21 cellular contexts compared by ENCODE assay signal in the genomic region with DNA sequence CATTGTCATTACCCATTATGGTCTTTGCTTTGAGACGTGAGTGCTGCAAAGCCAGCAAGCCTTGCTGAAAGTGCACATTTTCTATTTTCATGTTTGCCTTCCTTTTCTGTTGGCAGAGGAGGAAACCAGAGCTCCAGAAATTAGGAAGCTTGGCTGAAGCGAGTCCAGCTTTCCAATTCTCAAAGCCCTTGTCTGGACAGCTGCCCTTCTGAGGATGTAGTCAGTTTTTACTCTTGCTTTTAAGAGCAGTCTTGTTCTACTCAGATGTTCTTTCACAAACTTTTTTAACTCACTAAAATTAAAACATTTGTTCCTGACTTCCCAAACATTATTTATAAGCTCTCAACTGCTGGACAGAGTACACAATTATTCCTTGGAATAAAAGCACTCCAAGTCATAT.
A peak's percentile ranks its signal among the peaks of the same experiment; 100 is the strongest.
DNase-seq lines count a peak whose midpoint lies in the region; ATAC-seq, FAIRE-seq and TF ChIP-seq lines count a peak whose summit lies in the region.
"Had no signal": no experiment of that assay in that cellular context is flagged by ENCODE, and none has a peak within 500 bp of the region (broad histone marks: within the 10 kb centered on the region; RNA-seq: fewer than 3 reads in every experiment).

No MANE protein-coding gene starts in this region.

- H4K5ac ChIP-seq in mesendoderm (ENCODE audit: low read length), result no peak overlapping the region

- no peak overlapping the region for H3K4me3 ChIP-seq in mesendoderm (ENCODE audit: low read length)
- H3K4me3 ChIP-seq in aorta (ENCODE audit: low read length in 2 of 2), result no peak overlapping the region
- no peak overlapping the region for H3K4me3 ChIP-seq in left lung
- H3K4me3 ChIP-seq: A549 had no signal

- H3K79me1 ChIP-seq in mesendoderm (ENCODE audit: low read length), result no peaks in the 10 kb centered on the region

- H3K23ac ChIP-seq in mesendoderm (ENCODE audit: low read length), result no peak overlapping the region

- H4K8ac ChIP-seq in mesendoderm (ENCODE audit: low read depth, low read length), result no peak overlapping the region

- no peaks in the 10 kb centered on the region for H3K27me3 ChIP-seq in mesendoderm (ENCODE audit: insufficient read depth, low read length, poor library complexity)
- no peaks in the 10 kb centered on the region for H3K27me3 ChIP-seq in aorta (ENCODE audit: control insufficient read depth in 1 of 2, insufficient read depth in 2 of 2, low read length in 1 of 2)
- no peaks in the 10 kb centered on the region for H3K27me3 ChIP-seq in left lung

- H3K36me3 ChIP-seq in mesendoderm (ENCODE audit: control insufficient read depth, insufficient read depth, low read length) (no peaks in the 10 kb centered on the region), aorta (ENCODE audit: control insufficient read depth in 1 of 2, insufficient read depth in 2 of 2, low read length in 1 of 2) (no peaks in the 10 kb centered on the region), left lung (no peaks in the 10 kb centered on the region)

- H2BK15ac ChIP-seq in mesendoderm (replicated peaks; ENCODE audit: low read depth), result peak overlapping the region; percentile 36

- no peak overlapping the region for H2AK5ac ChIP-seq in mesendoderm (ENCODE audit: low read length)

- DNase-seq in left ventricle myocardium superior (no peak), cardiac septum (ENCODE audit: low spot score) (no peak), mesendoderm (no peak), sciatic nerve (ENCODE audit: low spot score) (no peak), aorta (no peak), D721Med (ENCODE audit: insufficient read length, low spot score) (no peak), left lung (no peak)
- DNase-seq: AML-193; CD4-positive, alpha-beta T cell; DMS153; DMS79; GDM1; GOT3; H7; HFFc6 had no signal

- H3K4ac ChIP-seq in mesendoderm (ENCODE audit: low read depth, low read length), result no peak overlapping the region

- H3K27ac ChIP-seq in mesendoderm (ENCODE audit: low read depth, low read length) (no peak overlapping the region), aorta (ENCODE audit: low read depth in 1 of 2, low read length in 2 of 2) (no peak overlapping the region), left lung (no peak overlapping the region)
- H3K27ac ChIP-seq: A549, C4-2B had no signal

- H3K79me2 ChIP-seq in mesendoderm (ENCODE audit: control insufficient read depth, insufficient read depth, low read length), result no peaks in the 10 kb centered on the region

- H3K4me1 ChIP-seq in mesendoderm (ENCODE audit: control insufficient read depth, low read depth, low read length) (peaks cover 3% of the 10 kb centered on the region), aorta (ENCODE audit: control insufficient read depth in 1 of 2, insufficient read depth in 2 of 2, low read length in 2 of 2) (peaks cover 0 to 2% of the 10 kb centered on the region in 2 donors), left lung (peaks cover 0 to 4% of the 10 kb centered on the region in 2 donors)
- H3K4me1 ChIP-seq: A549 had no signal

- no peak overlapping the region for H2BK120ac ChIP-seq in mesendoderm (ENCODE audit: low read depth, low read length)

- no peak overlapping the region for H3K56ac ChIP-seq in mesendoderm (ENCODE audit: low read length)

- intact Hi-C loops in left ventricle myocardium superior (cut with micrococcal nuclease) (no loop called here), cardiac septum (cut with DNase I) (no loop called here), sciatic nerve (cut with DNase I) (no loop called here), aorta (cut with DNase I) (no loop called here), left lung (cut with DNase I) (no loop called here)

- WGBS in mesendoderm (ENCODE audit: extremely low coverage, insufficient coverage, low lambda C conversion rate), result no CpG with 5 or more reads among the region's 2 CpGs
- 2 to 9% methylated on average over 2 of the region's 2 CpGs for WGBS in aorta, 2 donors

- ATAC-seq in left ventricle myocardium superior, result peak; percentile 41
- ATAC-seq in sciatic nerve, result peak; percentile 32
- peak; percentile 83 for ATAC-seq in aorta (ENCODE audit: low FRiP score)
- no peak for ATAC-seq in GM21786 (IDR thresholded peaks at IDR 0.05; ENCODE audit: unreplicated experiment)
- ATAC-seq in left lung, result no peak
- ATAC-seq: A549, HCT116, HepG2 had no signal

- FAIRE-seq in D721Med (lab: Jason Lieb, UNC), result no peak
- FAIRE-seq: A549, HepG2 had no signal

- H3K9ac ChIP-seq in mesendoderm (ENCODE audit: low read length), result no peak overlapping the region

- H3K4me2 ChIP-seq in mesendoderm (ENCODE audit: low read length), result no peak overlapping the region
- H3K4me2 ChIP-seq: A549 had no signal

- H3K18ac ChIP-seq in mesendoderm (ENCODE audit: low read length), result no peak overlapping the region

- H3K9me3 ChIP-seq in aorta (ENCODE audit: control insufficient read depth, low read length) (no peaks in the 10 kb centered on the region), left lung (no peaks in the 10 kb centered on the region)
- H3K9me3 ChIP-seq: A549, Caco-2 had no signal

- H2BK5ac ChIP-seq in mesendoderm (ENCODE audit: low read length), result no peak overlapping the region

- no peak for TF ChIP-seq CTCF in D721Med (IDR thresholded peaks at IDR 0.05; ENCODE audit: insufficient read depth, missing control alignments)
- TF ChIP-seq CTCF in left lung (IDR thresholded peaks at IDR 0.05), result no peak

Comparison
In these comparisons a context has a peak if more than half of its experiments do, and no peak if none do; other contexts are left out.
1. ATAC-seq: peak in left ventricle myocardium superior (single experiment), sciatic nerve (single experiment) and aorta (single experiment); none in GM21786 (single experiment) and left lung (single experiment).